13 cellular contexts compared by ENCODE assay signal in genomic region chr19:45104658-45105384, GRCh38. TPM values are rescaled to one million over a fixed set of nuclear protein-coding genes. Genes with fewer than 3 reads are reported as not detected.
DNase-seq lines count a peak whose midpoint lies in the region; ATAC-seq and TF ChIP-seq lines count a peak whose summit lies in the region.
"Had no signal": no experiment of that assay in that cellular context is flagged by ENCODE, and none has a peak within 500 bp of the region (broad histone marks: within the 10 kb centered on the region; RNA-seq: fewer than 3 reads in every experiment).

No MANE protein-coding gene starts in this region.

- H3K9me3 ChIP-seq in CD4-positive, alpha-beta memory T cell (ENCODE audit: control insufficient read depth in 1 of 2, low read length in 2 of 2): no peaks in the 10 kb centered on the region
- H3K9me3 ChIP-seq in naive thymus-derived CD4-positive, alpha-beta T cell (ENCODE audit: control insufficient read depth in 2 of 3, low read length in 3 of 3): no peaks in the 10 kb centered on the region
- H3K9me3 ChIP-seq in psoas muscle (no peaks in the 10 kb centered on the region), mesenchymal stem cell (ENCODE audit: control insufficient read depth, low read length) (no peaks in the 10 kb centered on the region), upper lobe of left lung (no peaks in the 10 kb centered on the region)
- H3K9me3 ChIP-seq: esophagus squamous epithelium had no signal

- H3K4me3 ChIP-seq in CD4-positive, alpha-beta memory T cell (ENCODE audit: low read length in 2 of 2): no peak overlapping the region
- H3K4me3 ChIP-seq in GM12865 (ENCODE audit: low read depth, low read length) (no peak overlapping the region), psoas muscle (no peak overlapping the region), mesenchymal stem cell (ENCODE audit: insufficient read depth in 1 of 2, low read depth in 1 of 2, low read length in 2 of 2) (no peak overlapping the region), upper lobe of left lung (no peak overlapping the region)
- no peak overlapping the region for H3K4me3 ChIP-seq in naive thymus-derived CD4-positive, alpha-beta T cell (ENCODE audit: low read length)
- H3K4me3 ChIP-seq: esophagus squamous epithelium had no signal

- peaks cover 29 to 69% (median 43%) of the 10 kb centered on the region in 4 donors for H3K4me1 Mint-ChIP-seq in CD4-positive, alpha-beta memory T cell
- peaks cover 15% of the 10 kb centered on the region for H3K4me1 Mint-ChIP-seq in activated T-helper 2 cell treated with anti-CD3 and anti-CD28 coated beads, Interferon-gamma antibody, Interleukin-2, Interleukin-4, amounts not matched to agents 10 μg/mL and 5 μg/mL and 100 μg/mL, durations not matched to agents 14 hours and 24 hours and 36 hours (ENCODE audit: low read depth)
- peaks cover 28 to 72% (median 55%) of the 10 kb centered on the region in 7 donors for H3K4me1 Mint-ChIP-seq in naive thymus-derived CD4-positive, alpha-beta T cell

- H3K4ac ChIP-seq in mesenchymal stem cell (ENCODE audit: low read depth in 1 of 2, low read length in 2 of 2): no peak overlapping the region

- H3K14ac ChIP-seq in mesenchymal stem cell (ENCODE audit: low read length in 2 of 2): no peak overlapping the region

- TF ChIP-seq POLR2A in upper lobe of left lung (IDR thresholded peaks at IDR 0.05): no peak

- H4K8ac ChIP-seq in mesenchymal stem cell (ENCODE audit: low read length): no peak overlapping the region

- no peaks in the 10 kb centered on the region for H3K9me3 Mint-ChIP-seq in CD4-positive, alpha-beta memory T cell
- no peaks in the 10 kb centered on the region for H3K9me3 Mint-ChIP-seq in activated T-helper 2 cell treated with anti-CD3 and anti-CD28 coated beads, Interferon-gamma antibody, Interleukin-2, Interleukin-4, amounts not matched to agents 10 μg/mL and 5 μg/mL and 100 μg/mL, durations not matched to agents 14 hours and 24 hours and 36 hours
- H3K9me3 Mint-ChIP-seq in naive thymus-derived CD4-positive, alpha-beta T cell: no peaks in the 10 kb centered on the region

- no peak overlapping the region for H2BK15ac ChIP-seq in mesenchymal stem cell (ENCODE audit: low read depth, poor library complexity, severe bottlenecking)

- no peaks in the 10 kb centered on the region for H3K27me3 Mint-ChIP-seq in CD4-positive, alpha-beta memory T cell
- H3K27me3 Mint-ChIP-seq in activated T-helper 2 cell treated with anti-CD3 and anti-CD28 coated beads, Interferon-gamma antibody, Interleukin-2, Interleukin-4, amounts not matched to agents 10 μg/mL and 5 μg/mL and 100 μg/mL, durations not matched to agents 14 hours and 24 hours and 36 hours (ENCODE audit: low read depth): no peaks in the 10 kb centered on the region
- no peaks in the 10 kb centered on the region for H3K27me3 Mint-ChIP-seq in naive thymus-derived CD4-positive, alpha-beta T cell

- no peaks in the 10 kb centered on the region for H3K36me3 Mint-ChIP-seq in CD4-positive, alpha-beta memory T cell
- no peaks in the 10 kb centered on the region for H3K36me3 Mint-ChIP-seq in activated T-helper 2 cell treated with anti-CD3 and anti-CD28 coated beads, Interferon-gamma antibody, Interleukin-2, Interleukin-4, amounts not matched to agents 10 μg/mL and 5 μg/mL and 100 μg/mL, durations not matched to agents 14 hours and 24 hours and 36 hours (ENCODE audit: low read depth)
- no peaks in the 10 kb centered on the region for H3K36me3 Mint-ChIP-seq in naive thymus-derived CD4-positive, alpha-beta T cell

- no peaks in the 10 kb centered on the region for H3K27me3 ChIP-seq in CD4-positive, alpha-beta memory T cell (ENCODE audit: insufficient read depth, low read length)
- H3K27me3 ChIP-seq in naive thymus-derived CD4-positive, alpha-beta T cell (ENCODE audit: control insufficient read depth in 2 of 2, insufficient read depth in 2 of 2, low read length in 2 of 2): no peaks in the 10 kb centered on the region
- no peaks in the 10 kb centered on the region for H3K27me3 ChIP-seq in psoas muscle (ENCODE audit: insufficient read depth in 3 of 3, low read length in 2 of 3)
- no peaks in the 10 kb centered on the region for H3K27me3 ChIP-seq in mesenchymal stem cell (ENCODE audit: control insufficient read depth in 1 of 2, insufficient read depth in 1 of 2, low read length in 2 of 2)
- H3K27me3 ChIP-seq in upper lobe of left lung: no peaks in the 10 kb centered on the region
- H3K27me3 ChIP-seq: esophagus squamous epithelium had no signal

- no peak overlapping the region for H2BK5ac ChIP-seq in mesenchymal stem cell (ENCODE audit: low read depth, low read length, poor library complexity, severe bottlenecking)

- H2AFZ ChIP-seq in mesenchymal stem cell (ENCODE audit: low read depth, low read length): no peak overlapping the region

- no peak overlapping the region for H3K23ac ChIP-seq in mesenchymal stem cell (ENCODE audit: low read length in 2 of 2)

- CTCF ChIA-PET in CD4-positive, alpha-beta memory T cell (lab: Charles Lee; ENCODE audit: partially characterized antibody): interaction anchor here (0.5 kb wide), 1 partner anchor 15 kb away, joined by 4 read pairs; no protein-coding TSS in a partner anchor
- CTCF ChIA-PET in naive thymus-derived CD4-positive, alpha-beta T cell (lab: Charles Lee): interaction anchor here (0.6 kb wide), 1 partner anchor 31 kb away, joined by 3 read pairs; no protein-coding TSS in a partner anchor

- TF ChIP-seq EP300 in upper lobe of left lung (IDR thresholded peaks at IDR 0.05): no peak

- no peak for ATAC-seq in naive thymus-derived CD4-positive, alpha-beta T cell
- no peak for ATAC-seq in psoas muscle
- no peak for ATAC-seq in upper lobe of left lung (ENCODE audit: low FRiP score in 2 of 2)
- no peak for ATAC-seq in GM21515 (IDR thresholded peaks at IDR 0.05; ENCODE audit: unreplicated experiment)

- H3K18ac ChIP-seq in mesenchymal stem cell (ENCODE audit: low read depth in 1 of 2, low read length in 2 of 2): no peak overlapping the region

- no peak overlapping the region for H2BK12ac ChIP-seq in mesenchymal stem cell (ENCODE audit: low read length in 2 of 2)

- peaks cover 34% of the 10 kb centered on the region for H3K4me1 ChIP-seq in CD4-positive, alpha-beta memory T cell (ENCODE audit: insufficient read depth, low read length)
- peaks cover 20 to 26% of the 10 kb centered on the region in 2 donors for H3K4me1 ChIP-seq in naive thymus-derived CD4-positive, alpha-beta T cell (ENCODE audit: control insufficient read depth in 2 of 2, insufficient read depth in 2 of 2, low read length in 2 of 2)
- H3K4me1 ChIP-seq in psoas muscle (peaks cover 51% of the 10 kb centered on the region), mesenchymal stem cell (ENCODE audit: control insufficient read depth, insufficient read depth, low read depth, low read length) (peaks cover 44% of the 10 kb centered on the region), upper lobe of left lung (peaks cover 12 to 36% (median 16%) of the 10 kb centered on the region in 4 donors)

- 74 to 81% (median 79%) methylated on average over 16 of the region's 16 CpGs for WGBS in psoas muscle, 3 donors
- WGBS in mesenchymal stem cell: 97% methylated on average over 16 of the region's 16 CpGs
- 78 to 87% methylated on average over 12 to 16 of the region's 16 CpGs for WGBS in upper lobe of left lung, 2 donors

- peak overlapping the region; percentile 27 to 76 (median 66) for H3K4me3 Mint-ChIP-seq in CD4-positive, alpha-beta memory T cell
- no peak overlapping the region for H3K4me3 Mint-ChIP-seq in activated T-helper 2 cell treated with anti-CD3 and anti-CD28 coated beads, Interferon-gamma antibody, Interleukin-2, Interleukin-4, amounts not matched to agents 10 μg/mL and 5 μg/mL and 100 μg/mL, durations not matched to agents 14 hours and 24 hours and 36 hours (ENCODE audit: low read depth)
- H3K4me3 Mint-ChIP-seq in naive thymus-derived CD4-positive, alpha-beta T cell: peak overlapping the region; percentile 45 to 85 (median 76)

- H3K27ac ChIP-seq in CD4-positive, alpha-beta memory T cell (ENCODE audit: low read depth, low read length): no peak overlapping the region
- peak overlapping the region; percentile 18 for H3K27ac ChIP-seq in naive thymus-derived CD4-positive, alpha-beta T cell (ENCODE audit: low read depth, low read length)
- no peak overlapping the region for H3K27ac ChIP-seq in psoas muscle
- H3K27ac ChIP-seq in mesenchymal stem cell (ENCODE audit: low read length, poor library complexity, severe bottlenecking): no peak overlapping the region
- no peak overlapping the region for H3K27ac ChIP-seq in upper lobe of left lung
- H3K27ac ChIP-seq: esophagus squamous epithelium had no signal

- peak in 1 of 5 donors; percentile 39 for DNase-seq in CD4-positive, alpha-beta memory T cell
- DNase-seq in GM12865 (ENCODE audit: low read depth) (peak; percentile 41), psoas muscle (no peak), mesenchymal stem cell (no peak), upper lobe of left lung (no peak)
- no peak for DNase-seq in activated T-helper 2 cell treated with anti-CD3 and anti-CD28 coated beads, Interferon-gamma antibody, Interleukin-2, Interleukin-4, amounts not matched to agents 10 μg/mL and 5 μg/mL and 100 μg/mL, durations not matched to agents 14 hours and 24 hours and 36 hours (ENCODE audit: low spot score)
- DNase-seq in naive thymus-derived CD4-positive, alpha-beta T cell: peak in 1 of 9 donors; percentile 19
- DNase-seq: esophagus squamous epithelium; NCI-H1048; NCI-H748 treated with DMSO at 0.1 percent for 48 hours; stimulated activated CD4-positive, alpha-beta T cell treated with anti-CD3 and anti-CD28 coated beads, Interleukin-12 subunit alpha, Interleukin-12 subunit beta, amount 100 ng/mL, for 4 hours had no signal

- no peak overlapping the region for H4K91ac ChIP-seq in mesenchymal stem cell (ENCODE audit: low read length)

- POLR2A ChIA-PET in CD4-positive, alpha-beta memory T cell (lab: Charles Lee; ENCODE audit: partially characterized antibody): interaction anchor here (0.9 to 1.4 kb wide), 2 partner anchors 13 to 65 kb away, joined by 4 read pairs; no protein-coding TSS in a partner anchor
- POLR2A ChIA-PET in naive thymus-derived CD4-positive, alpha-beta T cell (lab: Charles Lee): interaction anchor here (3.8 kb wide), 1 partner anchor 13 kb away, joined by 22 read pairs; the partner anchor contains the start of gene PPP1R37

- H3K27ac Mint-ChIP-seq in CD4-positive, alpha-beta memory T cell: peak overlapping the region; percentile 75 to 95 (median 85)
- H3K27ac Mint-ChIP-seq in activated T-helper 2 cell treated with anti-CD3 and anti-CD28 coated beads, Interferon-gamma antibody, Interleukin-2, Interleukin-4, amounts not matched to agents 10 μg/mL and 5 μg/mL and 100 μg/mL, durations not matched to agents 14 hours and 24 hours and 36 hours: peak overlapping the region; percentile 42
- H3K27ac Mint-ChIP-seq in naive thymus-derived CD4-positive, alpha-beta T cell: peak overlapping the region; percentile 24 to 93 (median 84)

- H2AK5ac ChIP-seq in mesenchymal stem cell (ENCODE audit: low read length, severe bottlenecking): no peak overlapping the region

- no peaks in the 10 kb centered on the region for H3K36me3 ChIP-seq in CD4-positive, alpha-beta memory T cell (ENCODE audit: insufficient read depth, low read length)
- peaks cover 0 to 2% (median 0%) of the 10 kb centered on the region in 3 experiments for H3K36me3 ChIP-seq in naive thymus-derived CD4-positive, alpha-beta T cell (ENCODE audit: control insufficient read depth in 2 of 3, insufficient read depth in 3 of 3, low read length in 3 of 3)
- H3K36me3 ChIP-seq in psoas muscle (ENCODE audit: insufficient read depth in 1 of 2, low read depth in 1 of 2) (no peaks in the 10 kb centered on the region), mesenchymal stem cell (ENCODE audit: control insufficient read depth in 1 of 2, insufficient read depth in 2 of 2, low read depth in 1 of 2, low read length in 2 of 2) (peaks cover 0 to 12% of the 10 kb centered on the region in 2 experiments), upper lobe of left lung (no peaks in the 10 kb centered on the region)

- intact Hi-C loops in CD4-positive, alpha-beta memory T cell (cut with micrococcal nuclease): no loop called here
- intact Hi-C loops in activated T-helper 2 cell treated with anti-CD3 and anti-CD28 coated beads, Interferon-gamma antibody, Interleukin-2, Interleukin-4, amounts not matched to agents 10 μg/mL and 5 μg/mL and 100 μg/mL, durations not matched to agents 14 hours and 24 hours and 36 hours (cut with micrococcal nuclease): no loop called here
- intact Hi-C loops in naive thymus-derived CD4-positive, alpha-beta T cell (cut with micrococcal nuclease): no loop called here
- intact Hi-C loops in psoas muscle (cut with DNase I): loop anchor here in 1 of 2 donors (10.0 kb wide), 1 partner anchor 880 kb away; no protein-coding TSS in a partner anchor

- TF ChIP-seq CTCF in GM12865 (IDR thresholded peaks at IDR 0.05; ENCODE audit: insufficient read depth, low read depth, low read length, missing control alignments) (no peak), psoas muscle (IDR thresholded peaks at IDR 0.05) (no peak), upper lobe of left lung (IDR thresholded peaks at IDR 0.05) (no peak)

- H3K4me2 ChIP-seq in mesenchymal stem cell (ENCODE audit: low read length, poor library complexity, severe bottlenecking): no peak overlapping the region

- H3K9ac ChIP-seq in mesenchymal stem cell (ENCODE audit: low read length): no peak overlapping the region

- H3K79me1 ChIP-seq in mesenchymal stem cell (replicated peaks; ENCODE audit: low read length, poor library complexity, severe bottlenecking): peaks cover 44% of the 10 kb centered on the region

- no peak overlapping the region for H2BK120ac ChIP-seq in mesenchymal stem cell (ENCODE audit: low read depth, low read length)

RNA-seq across cellular contexts. Expression of gene PPP1R37, which starts 11.8 kb away (rescaled TPM):
- total RNA-seq in CD4-positive, alpha-beta memory T cell: 10 to 100 TPM; 25.2 to 26.2 TPM
- polyA plus RNA-seq in CD4-positive, alpha-beta memory T cell: 1 to 10 TPM in 1 of 2 donors, under 1 TPM in 1; 0.31 to 1.4 TPM
- total RNA-seq in activated T-helper 2 cell treated with anti-CD3 and anti-CD28 coated beads, Interferon-gamma antibody, Interleukin-2, Interleukin-4, amounts not matched to agents 10 μg/mL and 5 μg/mL and 100 μg/mL, durations not matched to agents 14 hours and 24 hours and 36 hours: 15.7 and 18.4 TPM in 2 replicates
- 10 to 100 TPM; 20.0 to 28.3 (median 21.9) TPM for total RNA-seq in naive thymus-derived CD4-positive, alpha-beta T cell
- 1 to 10 TPM; 1.4 to 1.5 TPM for polyA plus RNA-seq in naive thymus-derived CD4-positive, alpha-beta T cell
- 10 to 100 TPM; 27.0 to 34.6 (median 29.1) TPM for total RNA-seq in psoas muscle
- polyA plus RNA-seq in psoas muscle: 10 to 100 TPM; 25.5 to 39.5 (median 36.3) TPM
- 20.4 TPM for polyA plus RNA-seq in mesenchymal stem cell (2013, experiment 1 of 2)
- 21.8 TPM for polyA plus RNA-seq in mesenchymal stem cell (2013, experiment 2 of 2)
- total RNA-seq in upper lobe of left lung: 10 to 100 TPM; 30.0 to 64.6 (median 37.3) TPM

RNA-seq across cellular contexts. Expression of gene GEMIN7, which starts 25.8 kb away (rescaled TPM):
- 10 to 100 TPM; 15.9 to 17.6 TPM for total RNA-seq in CD4-positive, alpha-beta memory T cell
- 10 to 100 TPM; 34.9 to 75.3 TPM for polyA plus RNA-seq in CD4-positive, alpha-beta memory T cell
- total RNA-seq in activated T-helper 2 cell treated with anti-CD3 and anti-CD28 coated beads, Interferon-gamma antibody, Interleukin-2, Interleukin-4, amounts not matched to agents 10 μg/mL and 5 μg/mL and 100 μg/mL, durations not matched to agents 14 hours and 24 hours and 36 hours: 44.9 and 49.4 TPM in 2 replicates
- total RNA-seq in naive thymus-derived CD4-positive, alpha-beta T cell: 10 to 100 TPM in 4 of 5 experiments, 1 to 10 TPM in 1; 4.9 to 31.6 (median 16.6) TPM
- polyA plus RNA-seq in naive thymus-derived CD4-positive, alpha-beta T cell: 10 to 100 TPM; 46.3 to 65.5 TPM
- 10 to 100 TPM; 19.6 to 27.3 (median 24.3) TPM for total RNA-seq in psoas muscle
- polyA plus RNA-seq in psoas muscle: 10 to 100 TPM; 40.9 to 51.1 (median 50.3) TPM
- polyA plus RNA-seq in mesenchymal stem cell (2013, experiment 1 of 2): 24.6 TPM
- 24.3 TPM for polyA plus RNA-seq in mesenchymal stem cell (2013, experiment 2 of 2)
- 10 to 100 TPM in 3 of 6 donors, 1 to 10 TPM in 3; 8.1 to 24.2 (median 13.5) TPM for total RNA-seq in upper lobe of left lung

RNA-seq across cellular contexts. Expression of gene ZNF296, which starts 28.5 kb away (rescaled TPM):
- 1 to 10 TPM; 1.7 to 1.9 TPM for total RNA-seq in CD4-positive, alpha-beta memory T cell
- 1 to 10 TPM in 1 of 2 donors, under 1 TPM in 1; 0.98 to 3.2 TPM for polyA plus RNA-seq in CD4-positive, alpha-beta memory T cell
- total RNA-seq in activated T-helper 2 cell treated with anti-CD3 and anti-CD28 coated beads, Interferon-gamma antibody, Interleukin-2, Interleukin-4, amounts not matched to agents 10 μg/mL and 5 μg/mL and 100 μg/mL, durations not matched to agents 14 hours and 24 hours and 36 hours: 3.9 and 5.8 TPM in 2 replicates
- total RNA-seq in naive thymus-derived CD4-positive, alpha-beta T cell: 1 to 10 TPM in 3 of 5 experiments, under 1 TPM in 2; 0.57 to 3.6 (median 2.2) TPM
- 1 to 10 TPM; 1.1 to 1.2 TPM for polyA plus RNA-seq in naive thymus-derived CD4-positive, alpha-beta T cell
- total RNA-seq in psoas muscle (under 1 TPM in 3 of 4 donors, not detected in 1; 0.34 to 0.73 (median 0.36) TPM), upper lobe of left lung (1 to 10 TPM; 1.5 to 7.3 (median 2.4) TPM)
- under 1 TPM; 0.22 to 0.62 (median 0.44) TPM for polyA plus RNA-seq in psoas muscle
- 0.58 TPM for polyA plus RNA-seq in mesenchymal stem cell (2013, experiment 1 of 2)
- 0.56 TPM for polyA plus RNA-seq in mesenchymal stem cell (2013, experiment 2 of 2)

RNA-seq across cellular contexts. Expression of gene NKPD1, which starts 56.0 kb away (rescaled TPM):
- 1 to 10 TPM in 1 of 2 experiments, under 1 TPM in 1; 0.80 to 1.2 TPM for total RNA-seq in CD4-positive, alpha-beta memory T cell
- under 1 TPM in 1 of 2 donors, not detected in 1; 0.61 TPM for polyA plus RNA-seq in CD4-positive, alpha-beta memory T cell
- total RNA-seq in activated T-helper 2 cell treated with anti-CD3 and anti-CD28 coated beads, Interferon-gamma antibody, Interleukin-2, Interleukin-4, amounts not matched to agents 10 μg/mL and 5 μg/mL and 100 μg/mL, durations not matched to agents 14 hours and 24 hours and 36 hours: 0.07 and 0.09 TPM in 2 replicates
- 1 to 10 TPM in 1 of 5 experiments, under 1 TPM in 4; 0.07 to 1.2 (median 0.73) TPM for total RNA-seq in naive thymus-derived CD4-positive, alpha-beta T cell
- under 1 TPM; 0.41 to 0.60 TPM for polyA plus RNA-seq in naive thymus-derived CD4-positive, alpha-beta T cell
- total RNA-seq in psoas muscle (under 1 TPM in 3 of 4 donors, not detected in 1; 0.06 to 0.09 (median 0.08) TPM), upper lobe of left lung (under 1 TPM in 5 of 6 donors, not detected in 1; under 0.01 to 1.00 (median 0.17) TPM)
- polyA plus RNA-seq in psoas muscle: under 1 TPM in 2 of 3 donors, not detected in 1; 0.08 to 0.18 TPM
- polyA plus RNA-seq in mesenchymal stem cell (2013, experiment 1 of 2): 0.01 TPM
- polyA plus RNA-seq in mesenchymal stem cell (2013, experiment 2 of 2): 0.01 TPM
- total RNA-seq: cardiac septum had no signal
